1 cellular context compared by ENCODE assay signal in the genomic region with DNA sequence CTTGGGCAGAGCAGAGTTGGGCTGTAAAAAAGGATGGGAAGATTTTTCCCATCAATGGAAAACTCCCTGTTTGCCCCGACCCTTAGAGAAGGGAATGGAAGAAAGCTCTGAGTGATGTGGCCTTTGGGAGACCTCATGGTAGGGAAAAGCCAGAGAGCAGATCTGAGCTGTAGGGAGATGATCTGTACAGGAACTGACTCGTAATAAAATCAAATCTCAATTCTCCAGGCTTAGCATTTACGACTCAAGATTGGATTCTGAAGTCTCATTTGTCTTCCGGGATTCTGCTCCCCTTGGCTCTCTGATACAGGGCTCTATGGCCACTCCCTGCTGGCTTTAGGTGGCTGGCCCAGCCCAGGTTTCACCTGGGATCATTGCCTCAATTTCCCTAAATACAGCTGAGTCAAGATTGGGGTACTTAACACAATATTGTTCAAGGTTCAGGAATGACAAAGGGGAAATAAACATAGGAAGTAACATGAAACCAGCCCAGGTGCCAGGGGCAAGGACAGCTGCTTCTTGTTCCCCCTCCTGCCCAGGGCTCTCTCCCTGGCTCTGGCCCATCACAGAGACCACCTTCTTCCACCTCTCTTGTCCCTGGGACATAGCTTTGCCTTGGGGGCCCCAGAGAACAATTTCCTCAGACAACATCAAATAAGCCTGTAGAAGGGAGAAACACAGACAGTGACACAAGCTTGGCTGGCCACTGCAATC.
TF ChIP-seq lines count a peak whose summit lies in the region.

No MANE protein-coding gene starts in this region.

TF ChIP-seq in SK-N-SH, 30 proteins besides CTCF, POLR2A, EP300 and RAD21:
- TF ChIP-seq TAF1 (IDR thresholded peaks at IDR 0.05; ENCODE audit: borderline replicate concordance, low read depth, low read length) = no peak
- TF ChIP-seq, protein P1, sequence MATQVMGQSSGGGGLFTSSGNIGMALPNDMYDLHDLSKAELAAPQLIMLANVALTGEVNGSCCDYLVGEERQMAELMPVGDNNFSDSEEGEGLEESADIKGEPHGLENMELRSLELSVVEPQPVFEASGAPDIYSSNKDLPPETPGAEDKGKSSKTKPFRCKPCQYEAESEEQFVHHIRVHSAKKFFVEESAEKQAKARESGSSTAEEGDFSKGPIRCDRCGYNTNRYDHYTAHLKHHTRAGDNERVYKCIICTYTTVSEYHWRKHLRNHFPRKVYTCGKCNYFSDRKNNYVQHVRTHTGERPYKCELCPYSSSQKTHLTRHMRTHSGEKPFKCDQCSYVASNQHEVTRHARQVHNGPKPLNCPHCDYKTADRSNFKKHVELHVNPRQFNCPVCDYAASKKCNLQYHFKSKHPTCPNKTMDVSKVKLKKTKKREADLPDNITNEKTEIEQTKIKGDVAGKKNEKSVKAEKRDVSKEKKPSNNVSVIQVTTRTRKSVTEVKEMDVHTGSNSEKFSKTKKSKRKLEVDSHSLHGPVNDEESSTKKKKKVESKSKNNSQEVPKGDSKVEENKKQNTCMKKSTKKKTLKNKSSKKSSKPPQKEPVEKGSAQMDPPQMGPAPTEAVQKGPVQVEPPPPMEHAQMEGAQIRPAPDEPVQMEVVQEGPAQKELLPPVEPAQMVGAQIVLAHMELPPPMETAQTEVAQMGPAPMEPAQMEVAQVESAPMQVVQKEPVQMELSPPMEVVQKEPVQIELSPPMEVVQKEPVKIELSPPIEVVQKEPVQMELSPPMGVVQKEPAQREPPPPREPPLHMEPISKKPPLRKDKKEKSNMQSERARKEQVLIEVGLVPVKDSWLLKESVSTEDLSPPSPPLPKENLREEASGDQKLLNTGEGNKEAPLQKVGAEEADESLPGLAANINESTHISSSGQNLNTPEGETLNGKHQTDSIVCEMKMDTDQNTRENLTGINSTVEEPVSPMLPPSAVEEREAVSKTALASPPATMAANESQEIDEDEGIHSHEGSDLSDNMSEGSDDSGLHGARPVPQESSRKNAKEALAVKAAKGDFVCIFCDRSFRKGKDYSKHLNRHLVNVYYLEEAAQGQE (IDR thresholded peaks at IDR 0.05; ENCODE audit: low read depth, low read length) = no peak
- no peak for TF ChIP-seq YY1 (IDR thresholded peaks at IDR 0.05; ENCODE audit: low read depth)
- no peak for TF ChIP-seq SMC3 (IDR thresholded peaks at IDR 0.05; ENCODE audit: low read depth, low read length)
- TF ChIP-seq SIN3A (IDR thresholded peaks at IDR 0.05; ENCODE audit: borderline replicate concordance, low read depth, low read length) = no peak
